10 cellular contexts compared by ENCODE assay signal in the genomic region with DNA sequence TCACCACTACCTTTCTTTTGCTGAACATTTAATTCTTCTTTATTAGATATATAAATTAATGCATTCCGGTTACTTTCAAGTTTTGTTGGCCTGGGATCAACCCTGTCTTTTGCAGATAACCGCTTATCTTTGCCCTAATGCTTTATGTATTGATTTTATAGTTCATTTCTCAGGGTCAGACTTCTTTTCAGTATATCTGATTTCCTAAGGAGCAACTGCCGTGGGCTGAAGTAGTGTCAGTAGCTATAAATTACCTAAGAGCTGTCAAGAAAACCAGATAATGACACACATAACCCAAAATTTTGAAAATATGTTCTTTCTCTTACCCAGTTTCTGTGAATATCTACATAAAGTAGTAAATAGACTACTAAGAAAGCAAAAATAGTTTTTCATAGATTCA. TPM values are rescaled to one million over a fixed set of nuclear protein-coding genes. Genes with fewer than 3 reads are reported as not detected.
"Had no signal": no experiment of that assay in that cellular context is flagged by ENCODE, and none has a peak within 500 bp of the region (broad histone marks: within the 10 kb centered on the region; RNA-seq: fewer than 3 reads in every experiment).

No MANE protein-coding gene starts in this region.

- H3K27ac ChIP-seq: GM23248 had no signal

- ATAC-seq: HCT116 had no signal

- DNase-seq: GM23248, GOT3, H7, IMR-90, KBM-7 had no signal

- H2AFZ ChIP-seq: GM23248 had no signal

- H3K9ac ChIP-seq: GM23248 had no signal

- H3K4me1 ChIP-seq: HAP-1 had no signal

- H3K4me3 ChIP-seq: GM23248, HAP-1 had no signal

- H3K9me3 ChIP-seq: HAP-1 had no signal

- FAIRE-seq: HTR-8/SVneo had no signal

- H3K36me3 ChIP-seq: HAP-1 had no signal

RNA-seq across cellular contexts. Expression of a gene that starts 38.0 kb away (rescaled TPM):
- total RNA-seq: GM23248, H4, H7, HT-29, IMR-90 had no signal
- polyA plus RNA-seq: GM23248, IMR-90 had no signal
